1 cellular context compared by ENCODE assay signal in genomic region chr6:32972353-32973143, GRCh38.
A peak's percentile ranks its signal among the peaks of the same experiment; 100 is the strongest.
TF ChIP-seq lines count a peak whose summit lies in the region.

No MANE protein-coding gene starts in this region.

TF ChIP-seq in HepG2, 621 proteins besides CTCF, POLR2A, EP300 and RAD21 (continues in another document):
- TF ChIP-seq UBTF (CRISPR knock-in tag; IDR thresholded peaks at IDR 0.05) (peak; percentile 72), HMGXB4 (CRISPR knock-in tag; IDR thresholded peaks at IDR 0.05; ENCODE audit: borderline replicate concordance in 1 of 2, low read depth in 1 of 2) (peak in 1 of 2 experiments; percentile 68; a peak in 1 of 4 replicates), ZNF33A (CRISPR knock-in tag; IDR thresholded peaks at IDR 0.05; ENCODE audit: borderline replicate concordance) (no peak), ARID4A (CRISPR knock-in tag; IDR thresholded peaks at IDR 0.05; ENCODE audit: borderline replicate concordance) (peak; percentile 62), ZNF468 (CRISPR knock-in tag; IDR thresholded peaks at IDR 0.05) (no peak), ZNF576 (CRISPR knock-in tag; IDR thresholded peaks at IDR 0.05) (no peak), ZBTB44 (CRISPR knock-in tag; IDR thresholded peaks at IDR 0.05) (no peak), TGIF2 (CRISPR knock-in tag; IDR thresholded peaks at IDR 0.05) (no peak; the same call in 1 of the 2 replicates), MEIS2 (CRISPR knock-in tag; IDR thresholded peaks at IDR 0.05) (no peak), ZNF292 (CRISPR knock-in tag; IDR thresholded peaks at IDR 0.05; ENCODE audit: borderline replicate concordance, low read depth) (no peak), JUND (CRISPR knock-in tag; IDR thresholded peaks at IDR 0.05) (no peak), NFIC (IDR thresholded peaks at IDR 0.05; ENCODE audit: low read length) (no peak), CCAR2 (optimal IDR thresholded peaks at IDR 0.05; ENCODE audit: low read depth, low read length) (no peak), ZBTB7B (CRISPR knock-in tag; IDR thresholded peaks at IDR 0.05) (no peak), ONECUT2 (CRISPR knock-in tag; IDR thresholded peaks at IDR 0.05) (no peak), ZFP36 (IDR thresholded peaks at IDR 0.05; ENCODE audit: borderline replicate concordance, low read depth, low read length, partially characterized antibody) (no peak), RBM22 (optimal IDR thresholded peaks at IDR 0.05; ENCODE audit: low read length) (peak; percentile 60), ZSCAN5A (CRISPR knock-in tag; IDR thresholded peaks at IDR 0.05; ENCODE audit: borderline replicate concordance) (no peak), ZNF790 (CRISPR knock-in tag; IDR thresholded peaks at IDR 0.05; ENCODE audit: borderline replicate concordance) (peak; percentile 68; the same call in 1 of the 2 replicates), ZNF136 (CRISPR knock-in tag; IDR thresholded peaks at IDR 0.05; ENCODE audit: low read depth) (no peak), ZNF770 (CRISPR knock-in tag; IDR thresholded peaks at IDR 0.05) (no peak), BCLAF1 (IDR thresholded peaks at IDR 0.05) (no peak), FOXJ3 (CRISPR knock-in tag; IDR thresholded peaks at IDR 0.05; ENCODE audit: borderline replicate concordance) (no peak; the same call in 1 of the 2 replicates), MTERF4 (CRISPR knock-in tag; IDR thresholded peaks at IDR 0.05) (0 out of 2 replicates have a peak, but pooled peaks have one; percentile 30), TEAD3 (CRISPR knock-in tag; optimal IDR thresholded peaks at IDR 0.05; ENCODE audit: borderline replicate concordance) (no peak), THAP7 (CRISPR knock-in tag; IDR thresholded peaks at IDR 0.05) (0 out of 2 replicates have a peak, but pooled peaks have one; percentile 15), ZNF414 (CRISPR knock-in tag; IDR thresholded peaks at IDR 0.05) (peak; percentile 25; the same call in 1 of the 2 replicates), BHLHE40 (IDR thresholded peaks at IDR 0.05; ENCODE audit: low read length) (no peak), ZNF878 (CRISPR knock-in tag; IDR thresholded peaks at IDR 0.05) (no peak; the same call in 1 of the 2 replicates), TFAP4 (IDR thresholded peaks at IDR 0.05; ENCODE audit: borderline replicate concordance, low read depth) (peak; percentile 44; the same call in 1 of the 2 replicates), ZFP36L2 (CRISPR knock-in tag; IDR thresholded peaks at IDR 0.05) (no peak), XBP1 (CRISPR knock-in tag; IDR thresholded peaks at IDR 0.05) (no peak), ZNF512 (CRISPR knock-in tag; IDR thresholded peaks at IDR 0.05) (no peak)
